Comparison of ENCODE assay signal across 1 cellular context in genomic region chr5:113043491-113043931, GRCh38.
TF ChIP-seq lines count a peak whose summit lies in the region.

No MANE protein-coding gene starts in this region.

TF ChIP-seq in HepG2, 621 proteins besides CTCF, POLR2A, EP300 and RAD21 (continued from another document):
- no peak for TF ChIP-seq SNAPC4 (CRISPR knock-in tag; IDR thresholded peaks at IDR 0.05)
